14 cellular contexts compared by ENCODE assay signal in genomic region chr4:156193800-156194199, GRCh38.
DNase-seq lines count a peak whose midpoint lies in the region; ATAC-seq and TF ChIP-seq lines count a peak whose summit lies in the region.
"Had no signal": no experiment of that assay in that cellular context is flagged by ENCODE, and none has a peak within 500 bp of the region (broad histone marks: within the 10 kb centered on the region; RNA-seq: fewer than 3 reads in every experiment).

No MANE protein-coding gene starts in this region.

- no peak for TF ChIP-seq CTCF in IMR-90 (conservative IDR thresholded peaks at IDR 0.05; ENCODE audit: low read depth, low read length)
- no peak for TF ChIP-seq CTCF in PC-3 (conservative IDR thresholded peaks at IDR 0.05; ENCODE audit: low read depth, low read length)
- TF ChIP-seq CTCF in gastrocnemius medialis (IDR thresholded peaks at IDR 0.05 in 4 of 5, conservative IDR thresholded peaks at IDR 0.05 in 1 of 5), result no peak

- no peak overlapping the region for H2BK120ac ChIP-seq in IMR-90 (ENCODE audit: low read depth, low read length)

- H2BK15ac ChIP-seq in IMR-90 (ENCODE audit: low read depth, low read length), result no peak overlapping the region

- H3K4ac ChIP-seq in IMR-90 (ENCODE audit: low read depth, low read length), result no peak overlapping the region

- intact Hi-C loops in IMR-90 (cut with micrococcal nuclease) (no loop called here), PC-3 (cut with micrococcal nuclease) (no loop called here), gastrocnemius medialis (cut with DNase I; ENCODE audit: low total_unique reads) (no loop called here)

- H3K36me3 ChIP-seq in BLaER1, result no peaks in the 10 kb centered on the region
- no peaks in the 10 kb centered on the region for H3K36me3 ChIP-seq in IMR-90 (ENCODE audit: control insufficient read depth, insufficient read depth, low read length)
- H3K36me3 ChIP-seq in PC-3 (ENCODE audit: low read depth, low read length), result no peaks in the 10 kb centered on the region
- H3K36me3 ChIP-seq in gastrocnemius medialis, result no peaks in the 10 kb centered on the region
- H3K36me3 ChIP-seq: heart left ventricle had no signal

- H3K4me3 ChIP-seq in BLaER1, result no peak overlapping the region
- H3K4me3 ChIP-seq in IMR-90 (ENCODE audit: insufficient read depth, low read depth, low read length), result no peak overlapping the region
- no peak overlapping the region for H3K4me3 ChIP-seq in PC-3 (ENCODE audit: low read length)
- no peak overlapping the region for H3K4me3 ChIP-seq in gastrocnemius medialis
- H3K4me3 ChIP-seq: heart left ventricle, testis had no signal

- H3K9me3 ChIP-seq in BLaER1, result no peaks in the 10 kb centered on the region
- H3K9me3 ChIP-seq in IMR-90 (ENCODE audit: control insufficient read depth, insufficient read depth, low read length), result no peaks in the 10 kb centered on the region
- no peaks in the 10 kb centered on the region for H3K9me3 ChIP-seq in PC-3 (ENCODE audit: low read length)
- H3K9me3 ChIP-seq in gastrocnemius medialis, result no peaks in the 10 kb centered on the region
- H3K9me3 ChIP-seq: heart left ventricle, testis had no signal

- no peaks in the 10 kb centered on the region for H3K79me1 ChIP-seq in IMR-90 (ENCODE audit: low read depth in 1 of 2, low read length in 2 of 2)

- no peaks in the 10 kb centered on the region for H3K9me2 ChIP-seq in PC-3 (replicated peaks; ENCODE audit: low read length)

- no peaks in the 10 kb centered on the region for H3K27me3 Mint-ChIP-seq in stimulated activated naive B cell treated with anti-CD40 and anti-IgM and Interleukin-4, amounts not matched to agents 10 μg/mL and 1 μg/mL and 100 μg/mL, for 72 hours
- H3K27me3 Mint-ChIP-seq: activated CD4-positive, alpha-beta T cell treated with anti-CD3 and anti-CD28 coated beads, Interleukin-2, amount 10 ng/mL, durations not matched to agents 7 days and 5 days had no signal

- H4K91ac ChIP-seq in IMR-90 (ENCODE audit: insufficient read depth, low read depth, low read length), result no peak overlapping the region

- H2AK9ac ChIP-seq in IMR-90 (replicated peaks; ENCODE audit: low read depth, low read length, poor library complexity), result no peak overlapping the region

- POLR2A ChIA-PET in IMR-90 (lab: Charles Lee; ENCODE audit: unreplicated experiment), result no interaction called here
- POLR2A ChIA-PET in PC-3 (lab: Charles Lee; ENCODE audit: unreplicated experiment), result no interaction called here

- H3K79me2 ChIP-seq in PC-3 (ENCODE audit: low read length), result no peaks in the 10 kb centered on the region

- peak overlapping the region; percentile 48 for H3K4me2 ChIP-seq in BLaER1
- H3K4me2 ChIP-seq in IMR-90 (ENCODE audit: low read depth, low read length), result no peak overlapping the region
- no peak overlapping the region for H3K4me2 ChIP-seq in PC-3 (ENCODE audit: low read length)

- no peaks in the 10 kb centered on the region for H3K36me3 Mint-ChIP-seq in stimulated activated naive B cell treated with anti-CD40 and anti-IgM and Interleukin-4, amounts not matched to agents 10 μg/mL and 1 μg/mL and 100 μg/mL, for 72 hours

- H3K18ac ChIP-seq in IMR-90 (ENCODE audit: low read depth, low read length), result no peak overlapping the region

- H3K27ac ChIP-seq in BLaER1 (no peak overlapping the region), IMR-90 (ENCODE audit: insufficient read depth, low read length) (no peak overlapping the region), PC-3 (ENCODE audit: low read length) (peak overlapping the region; percentile 66; the same call in 1 of the 2 replicates), gastrocnemius medialis (no peak overlapping the region)
- H3K27ac ChIP-seq: epithelial cell of prostate, heart left ventricle, testis had no signal

- no peak overlapping the region for H3K4me3 Mint-ChIP-seq in stimulated activated naive B cell treated with anti-CD40 and anti-IgM and Interleukin-4, amounts not matched to agents 10 μg/mL and 1 μg/mL and 100 μg/mL, for 72 hours
- H3K4me3 Mint-ChIP-seq: activated CD4-positive, alpha-beta T cell treated with anti-CD3 and anti-CD28 coated beads, Interleukin-2, amount 10 ng/mL, durations not matched to agents 7 days and 5 days; activated T-cell treated with anti-CD3 and anti-CD28 coated beads, Interleukin-2, amount 50 U/mL, for 4 hours had no signal

- in situ Hi-C loops in IMR-90 (cut with MboI; ENCODE audit: low sequenced_read_pairs), result no loop called here
- in situ Hi-C loops in gastrocnemius medialis (cut with MboI; ENCODE audit: low sequenced_read_pairs in 4 of 4), result no loop called here

- H3K9ac ChIP-seq in BLaER1, result no peak overlapping the region
- no peak overlapping the region for H3K9ac ChIP-seq in IMR-90 (ENCODE audit: low read depth, low read length)
- H3K9ac ChIP-seq in PC-3 (ENCODE audit: low read length), result no peak overlapping the region

- no peak overlapping the region for H2AK5ac ChIP-seq in IMR-90 (ENCODE audit: low read depth, low read length)

- H3K9me3 Mint-ChIP-seq in stimulated activated naive B cell treated with anti-CD40 and anti-IgM and Interleukin-4, amounts not matched to agents 10 μg/mL and 1 μg/mL and 100 μg/mL, for 72 hours, result no peaks in the 10 kb centered on the region
- H3K9me3 Mint-ChIP-seq: activated CD4-positive, alpha-beta T cell treated with anti-CD3 and anti-CD28 coated beads, Interleukin-2, amount 10 ng/mL, durations not matched to agents 7 days and 5 days had no signal

- no peak overlapping the region for H3K14ac ChIP-seq in IMR-90 (replicated peaks; ENCODE audit: low read depth, low read length)

- H3K27me3 ChIP-seq in BLaER1 (no peaks in the 10 kb centered on the region), IMR-90 (ENCODE audit: control insufficient read depth, insufficient read depth, low read length) (no peaks in the 10 kb centered on the region), PC-3 (ENCODE audit: low read length) (no peaks in the 10 kb centered on the region), gastrocnemius medialis (no peaks in the 10 kb centered on the region)
- H3K27me3 ChIP-seq: heart left ventricle, testis had no signal

- H4K8ac ChIP-seq in IMR-90 (ENCODE audit: low read depth in 2 of 2, low read length in 2 of 2), result no peak overlapping the region

- no peak overlapping the region for H2BK20ac ChIP-seq in IMR-90 (ENCODE audit: low read depth, low read length)

- H3F3A ChIP-seq in PC-3 (ENCODE audit: low read length, unreplicated experiment), result no peaks in the 10 kb centered on the region

- peaks cover 1 to 13% of the 10 kb centered on the region in 2 donors for H3K4me1 Mint-ChIP-seq in stimulated activated naive B cell treated with anti-CD40 and anti-IgM and Interleukin-4, amounts not matched to agents 10 μg/mL and 1 μg/mL and 100 μg/mL, for 72 hours
- H3K4me1 Mint-ChIP-seq: activated CD4-positive, alpha-beta T cell treated with anti-CD3 and anti-CD28 coated beads, Interleukin-2, amount 10 ng/mL, durations not matched to agents 7 days and 5 days had no signal

- CTCF ChIA-PET in IMR-90 (lab: Yijun Ruan, JAX), result no interaction called here
- CTCF ChIA-PET in PC-3 (lab: Charles Lee), result no interaction called here

- no peaks in the 10 kb centered on the region for H3K9me1 ChIP-seq in IMR-90 (ENCODE audit: insufficient read depth, low read length)

- 14% methylated on average over 1 of the region's 3 CpGs; no CpG with 5 or more reads in 1 of the 2 experiments for WGBS in IMR-90 (ENCODE audit: extremely low coverage in 2 of 2, insufficient read length in 1 of 2), 2 experiments

- ATAC-seq in IMR-90 (ENCODE audit: low read depth), result no peak
- no peak for ATAC-seq in PC-3
- no peak for ATAC-seq in gastrocnemius medialis
- ATAC-seq in stimulated activated naive B cell treated with anti-CD40 and anti-IgM and Interleukin-4, amounts not matched to agents 10 μg/mL and 1 μg/mL and 100 μg/mL, for 72 hours (replicated peaks), result no peak
- ATAC-seq: activated T-cell treated with anti-CD3 and anti-CD28 coated beads, Interleukin-2, amount 50 U/mL, for 4 hours; heart left ventricle had no signal

- no peak overlapping the region for H3K56ac ChIP-seq in IMR-90 (ENCODE audit: extremely low read depth, insufficient read depth, low read length)

- TF ChIP-seq RAD21 in IMR-90 (IDR thresholded peaks at IDR 0.05; ENCODE audit: low read length), result no peak

- no peak overlapping the region for H3K27ac Mint-ChIP-seq in stimulated activated naive B cell treated with anti-CD40 and anti-IgM and Interleukin-4, amounts not matched to agents 10 μg/mL and 1 μg/mL and 100 μg/mL, for 72 hours
- H3K27ac Mint-ChIP-seq: activated CD4-positive, alpha-beta T cell treated with anti-CD3 and anti-CD28 coated beads, Interleukin-2, amount 10 ng/mL, durations not matched to agents 7 days and 5 days had no signal

- TF ChIP-seq POLR2A in IMR-90 (IDR thresholded peaks at IDR 0.05; ENCODE audit: low read depth, low read length) (no peak), gastrocnemius medialis (IDR thresholded peaks at IDR 0.05) (no peak)

- H2AFZ ChIP-seq in IMR-90 (replicated peaks; ENCODE audit: low read length, poor library complexity), result peak overlapping the region; percentile 12
- no peak overlapping the region for H2AFZ ChIP-seq in PC-3 (ENCODE audit: low read length)

- no peak overlapping the region for H3K23ac ChIP-seq in IMR-90 (ENCODE audit: low read depth, low read length)

- H2BK5ac ChIP-seq in IMR-90 (ENCODE audit: low read depth, low read length, poor library complexity, severe bottlenecking), result no peak overlapping the region

- no peaks in the 10 kb centered on the region for H4K20me1 ChIP-seq in BLaER1
- no peaks in the 10 kb centered on the region for H4K20me1 ChIP-seq in IMR-90 (ENCODE audit: insufficient read depth, low read length)
- no peaks in the 10 kb centered on the region for H4K20me1 ChIP-seq in PC-3 (ENCODE audit: low read length)

- H3K4me1 ChIP-seq in BLaER1, result peaks cover 12% of the 10 kb centered on the region
- 0 out of 2 replicates have a peak, but pooled peaks cover 1% of the 10 kb centered on the region for H3K4me1 ChIP-seq in IMR-90 (ENCODE audit: control insufficient read depth, insufficient read depth, low read length)
- H3K4me1 ChIP-seq in PC-3 (ENCODE audit: insufficient read depth, low read length), result peaks cover 27% of the 10 kb centered on the region
- peaks cover 0 to 5% of the 10 kb centered on the region in 2 donors for H3K4me1 ChIP-seq in gastrocnemius medialis
- H3K4me1 ChIP-seq: heart left ventricle had no signal

- dilution Hi-C loops in IMR-90 (cut with HindIII; ENCODE audit: low sequenced_read_pairs, unreplicated experiment), result no loop called here

- no peak overlapping the region for H4K5ac ChIP-seq in IMR-90 (ENCODE audit: low read depth, low read length)

- no TSS peak for BruUV-seq in IMR-90 (replicated peaks; lab: Mats Ljungman, UMichigan)
- BruUV-seq in PC-3 (replicated peaks; lab: Mats Ljungman, UMichigan), result no TSS peak

- peak; percentile 33 for DNase-seq in IMR-90
- no peak for DNase-seq in PC-3
- peak; percentile 38 for DNase-seq in iris pigment epithelial cell (ENCODE audit: low read depth)
- no peak for DNase-seq in NCI-H1417 (lab: John Stamatoyannopoulos, UW)
- no peak for DNase-seq in OCI-M1 (lab: John Stamatoyannopoulos, UW)
- no peak for DNase-seq in gastrocnemius medialis
- no peak for DNase-seq in stimulated activated naive B cell treated with anti-CD40 and anti-IgM and Interleukin-4, amounts not matched to agents 10 μg/mL and 1 μg/mL and 100 μg/mL, for 72 hours
- DNase-seq: activated CD4-positive, alpha-beta T cell treated with anti-CD3 and anti-CD28 coated beads, Interleukin-2, amount 10 ng/mL, durations not matched to agents 7 days and 5 days; activated T-cell treated with anti-CD3 and anti-CD28 coated beads, Interleukin-2, amount 50 U/mL, for 4 hours; EL; heart left ventricle; testis had no signal

TF ChIP-seq in IMR-90, 13 proteins besides CTCF, POLR2A, EP300 and RAD21 (continues in another document):
- no peak for TF ChIP-seq RFX5 (IDR thresholded peaks at IDR 0.05; ENCODE audit: low read depth, low read length)

Comparison
In these comparisons a context has a peak if more than half of its experiments do, and no peak if none do; other contexts are left out.
1. DNase-seq: peak in IMR-90 (single experiment) and iris pigment epithelial cell (single experiment); none in PC-3 (single experiment), NCI-H1417 (0 of 3), OCI-M1 (single experiment), gastrocnemius medialis (0 of 2) and stimulated activated naive B cell treated with anti-CD40 and anti-IgM and Interleukin-4, amounts not matched to agents 10 μg/mL and 1 μg/mL and 100 μg/mL, for 72 hours (single experiment).